ENCODE assay signal across 21 cellular contexts in the genomic region with DNA sequence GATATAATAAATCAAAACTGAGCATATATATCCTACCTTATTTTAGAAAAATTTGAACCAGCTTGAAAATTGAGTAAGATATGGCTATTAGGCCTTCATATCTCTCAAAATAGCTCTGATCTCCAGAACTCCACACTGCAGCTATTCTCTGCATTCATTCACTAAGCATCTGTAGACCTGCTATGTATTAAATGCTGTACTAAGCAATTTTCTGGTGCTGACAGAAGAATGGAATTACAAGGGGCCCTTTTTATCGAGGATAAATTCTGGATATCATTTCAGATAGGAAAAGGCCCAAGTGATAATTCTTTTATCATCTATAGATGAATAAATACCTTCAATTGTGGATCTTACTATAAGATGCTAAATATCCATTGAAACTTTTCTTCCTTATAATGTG. TPM values are rescaled to one million over a fixed set of nuclear protein-coding genes. Genes with fewer than 3 reads are reported as not detected.
DNase-seq lines count a peak whose midpoint lies in the region; ATAC-seq and TF ChIP-seq lines count a peak whose summit lies in the region.
"Had no signal": no experiment of that assay in that cellular context is flagged by ENCODE, and none has a peak within 500 bp of the region (broad histone marks: within the 10 kb centered on the region; RNA-seq: fewer than 3 reads in every experiment).

No MANE protein-coding gene starts in this region.

- TF ChIP-seq RAD21 in neural cell (conservative IDR thresholded peaks at IDR 0.05) = no peak

- peaks cover 59% of the 10 kb centered on the region for H3K4me1 Mint-ChIP-seq in CD8-positive, alpha-beta T cell (ENCODE audit: low read depth)

- peak overlapping the region; percentile 29 for H3K4me3 Mint-ChIP-seq in CD8-positive, alpha-beta T cell
- H3K4me3 Mint-ChIP-seq: activated CD4-positive, alpha-beta memory T cell treated with anti-CD3 and anti-CD28 coated beads for 36 hours; nephron progenitor cell had no signal

- H4K20me1 ChIP-seq in OCI-LY1 (ENCODE audit: insufficient read depth, low read length) = no peaks in the 10 kb centered on the region
- no peaks in the 10 kb centered on the region for H4K20me1 ChIP-seq in neural cell (ENCODE audit: insufficient read depth)

- no peak overlapping the region for H2AFZ ChIP-seq in OCI-LY1 (ENCODE audit: low read length)
- H2AFZ ChIP-seq in neural cell (ENCODE audit: low read depth, low read length) = no peak overlapping the region

- no peak overlapping the region for H3K4me3 ChIP-seq in CD8-positive, alpha-beta T cell (ENCODE audit: low read depth, low read length)
- H3K4me3 ChIP-seq in OCI-LY1 (ENCODE audit: low read depth, low read length, poor library complexity, severe bottlenecking) = peak overlapping the region; percentile 82
- H3K4me3 ChIP-seq in neural cell (ENCODE audit: low read length) = peak overlapping the region; percentile 79
- H3K4me3 ChIP-seq: prostate gland had no signal

- H3F3A ChIP-seq in OCI-LY1 (ENCODE audit: insufficient read depth, low read length) (no peaks in the 10 kb centered on the region), neural cell (ENCODE audit: insufficient read depth, low read length, poor library complexity, severe bottlenecking) (peaks cover 9% of the 10 kb centered on the region)

- H3K4me1 ChIP-seq in CD8-positive, alpha-beta T cell (ENCODE audit: insufficient read depth, low read length) = peaks cover 41% of the 10 kb centered on the region
- peaks cover 40% of the 10 kb centered on the region for H3K4me1 ChIP-seq in OCI-LY1 (ENCODE audit: insufficient read depth, low read length, severe bottlenecking)
- H3K4me1 ChIP-seq: prostate gland had no signal

- no peak for TF ChIP-seq CTCF in CD8-positive, alpha-beta T cell (IDR thresholded peaks at IDR 0.05)
- TF ChIP-seq CTCF in OCI-LY1 (IDR thresholded peaks at IDR 0.05; ENCODE audit: low read length) = no peak
- TF ChIP-seq CTCF in neural cell (IDR thresholded peaks at IDR 0.05; ENCODE audit: poor library complexity, severe bottlenecking) = no peak

- CTCF ChIA-PET in CD8-positive, alpha-beta T cell (lab: Charles Lee) = interaction anchor here (1.9 kb wide), 1 partner anchor 26 kb away, joined by 4 read pairs; no protein-coding TSS in a partner anchor

- no peak for ATAC-seq in CD8-positive, alpha-beta T cell
- ATAC-seq in HG03196 (IDR thresholded peaks at IDR 0.05; ENCODE audit: unreplicated experiment) = no peak
- ATAC-seq: upper lobe of right lung had no signal

- TF ChIP-seq EP300 in neural cell (conservative IDR thresholded peaks at IDR 0.05; ENCODE audit: poor library complexity, severe bottlenecking) = no peak

- H3K27ac ChIP-seq in CD8-positive, alpha-beta T cell (ENCODE audit: low read depth, low read length) = no peak overlapping the region
- no peak overlapping the region for H3K27ac ChIP-seq in OCI-LY1 (ENCODE audit: low read depth, low read length, poor library complexity, severe bottlenecking)
- peak overlapping the region; percentile 99 for H3K27ac ChIP-seq in neural cell (ENCODE audit: low read length)
- H3K27ac ChIP-seq: upper lobe of right lung had no signal

- H3K9me2 ChIP-seq in OCI-LY1 (ENCODE audit: low read depth, low read length) (no peaks in the 10 kb centered on the region), neural cell (ENCODE audit: insufficient read depth, low read length) (no peaks in the 10 kb centered on the region)

- H3K9ac ChIP-seq in OCI-LY1 (ENCODE audit: low read length) (peak overlapping the region; percentile 86; the same call in 1 of the 2 replicates), neural cell (ENCODE audit: low read length) (peak overlapping the region; percentile 0)

- peaks cover 53% of the 10 kb centered on the region for H3K36me3 Mint-ChIP-seq in CD8-positive, alpha-beta T cell

- no peaks in the 10 kb centered on the region for H3K36me3 ChIP-seq in CD8-positive, alpha-beta T cell (ENCODE audit: insufficient read depth, low read length)
- H3K36me3 ChIP-seq in OCI-LY1 (ENCODE audit: insufficient read depth, low read length) = peaks cover 30% of the 10 kb centered on the region
- H3K36me3 ChIP-seq in neural cell (ENCODE audit: insufficient read depth, low read length) = no peaks in the 10 kb centered on the region
- H3K36me3 ChIP-seq: prostate gland had no signal

- peaks cover 28% of the 10 kb centered on the region for H3K79me2 ChIP-seq in OCI-LY1 (ENCODE audit: insufficient read depth, low read length)
- peaks cover 54% of the 10 kb centered on the region for H3K79me2 ChIP-seq in neural cell (replicated peaks; ENCODE audit: insufficient read depth, low read length)

- H3K27me3 Mint-ChIP-seq in CD8-positive, alpha-beta T cell (ENCODE audit: low read depth) = no peaks in the 10 kb centered on the region
- H3K27me3 Mint-ChIP-seq: activated CD4-positive, alpha-beta memory T cell treated with anti-CD3 and anti-CD28 coated beads for 36 hours had no signal

- no peaks in the 10 kb centered on the region for H3K9me3 ChIP-seq in CD8-positive, alpha-beta T cell (ENCODE audit: low read length)
- H3K9me3 ChIP-seq in OCI-LY1 (ENCODE audit: low read length) (no peaks in the 10 kb centered on the region), neural cell (ENCODE audit: low read length) (no peaks in the 10 kb centered on the region)
- H3K9me3 ChIP-seq: prostate gland, upper lobe of right lung had no signal

- no peaks in the 10 kb centered on the region for H3K27me3 ChIP-seq in CD8-positive, alpha-beta T cell (ENCODE audit: insufficient read depth, low read length)
- H3K27me3 ChIP-seq in OCI-LY1 (ENCODE audit: insufficient read depth, low read length) = no peaks in the 10 kb centered on the region
- no peaks in the 10 kb centered on the region for H3K27me3 ChIP-seq in neural cell (ENCODE audit: insufficient read depth, low read depth, low read length)
- H3K27me3 ChIP-seq: upper lobe of right lung had no signal

- H3K9me3 Mint-ChIP-seq in CD8-positive, alpha-beta T cell = no peaks in the 10 kb centered on the region
- H3K9me3 Mint-ChIP-seq: activated CD4-positive, alpha-beta memory T cell treated with anti-CD3 and anti-CD28 coated beads for 36 hours had no signal

- no peak for DNase-seq in CD8-positive, alpha-beta T cell
- no peak for DNase-seq in NCI-H2029 treated with DMSO at 0.1 percent for 48 hours (lab: John Stamatoyannopoulos, UW)
- DNase-seq: activated CD4-positive, alpha-beta memory T cell treated with anti-CD3 and anti-CD28 coated beads for 36 hours; activated naive CD4-positive, alpha-beta T cell treated with Interleukin-2 at 50 U/mL for 16 hours; activated T-cell treated with anti-CD3 and anti-CD28 coated beads for 4 hours; cerebellar nuclear complex; DMS 273 treated with DMSO at 0.1 percent for 48 hours; GDM1; GOT3; NCI-H524 treated with DMSO at 0.1 percent for 48 hours; nephron progenitor cell; stimulated activated CD4-positive, alpha-beta T cell treated with anti-CD3 and anti-CD28 coated beads, Interleukin-4, amount 100 ng/mL, for 1 hour; upper lobe of right lung had no signal

- H3K4me2 ChIP-seq in OCI-LY1 (ENCODE audit: low read length) (peak overlapping the region; percentile 93; the same call in 1 of the 2 replicates), neural cell (ENCODE audit: low read length) (peak overlapping the region; percentile 99)

- POLR2A ChIA-PET in CD8-positive, alpha-beta T cell (lab: Charles Lee) = interaction anchor here (2.3 to 2.6 kb wide), 2 partner anchors 208 to 424 kb away, joined by 8 to 15 read pairs; a partner anchor contains a TSS

- peak overlapping the region; percentile 99 for H3K27ac Mint-ChIP-seq in CD8-positive, alpha-beta T cell
- H3K27ac Mint-ChIP-seq: nephron progenitor cell had no signal

- intact Hi-C loops in CD8-positive, alpha-beta T cell (cut with DNase I, micrococcal nuclease) = no loop called here

TF ChIP-seq in neural cell, 6 proteins besides CTCF, POLR2A, EP300 and RAD21:
- TF ChIP-seq SMC3 (conservative IDR thresholded peaks at IDR 0.05; ENCODE audit: poor library complexity) (no peak), MXI1 (conservative IDR thresholded peaks at IDR 0.05; ENCODE audit: poor library complexity, severe bottlenecking) (no peak)

RNA-seq across cellular contexts. Expression of a gene that starts 1.9 kb away (rescaled TPM):
- total RNA-seq in CD8-positive, alpha-beta T cell = 10 to 100 TPM; 15.3 to 16.3 TPM
- 35.3 and 42.9 TPM in 2 replicates for polyA plus RNA-seq in neural cell
- 48.9 and 59.7 TPM in 2 replicates for polyA minus RNA-seq in neural cell

RNA-seq across cellular contexts. Expression of a gene that starts 1.9 kb away (rescaled TPM):
- total RNA-seq in CD8-positive, alpha-beta T cell = 10 to 100 TPM; 45.4 to 52.8 TPM
- 58.8 and 70.6 TPM in 2 replicates for polyA plus RNA-seq in neural cell
- 85.9 and 88.1 TPM in 2 replicates for polyA minus RNA-seq in neural cell

RNA-seq across cellular contexts. Expression of a gene that starts 39.7 kb away (rescaled TPM):
- total RNA-seq in CD8-positive, alpha-beta T cell = under 1 TPM in 1 of 2 experiments, not detected in 1; 0.16 TPM
- polyA plus RNA-seq in neural cell = 0.17 and 2.5 TPM in 2 replicates
- 0.49 TPM in 1 of 2 replicates, not detected in the other for polyA minus RNA-seq in neural cell
- total RNA-seq: glomerular endothelial cell, LHCN-M2, prostate gland, skeletal muscle tissue, upper lobe of right lung had no signal
- polyA plus RNA-seq: BJ had no signal
